Comparison of ENCODE assay signal across 24 cellular contexts in the genomic region with DNA sequence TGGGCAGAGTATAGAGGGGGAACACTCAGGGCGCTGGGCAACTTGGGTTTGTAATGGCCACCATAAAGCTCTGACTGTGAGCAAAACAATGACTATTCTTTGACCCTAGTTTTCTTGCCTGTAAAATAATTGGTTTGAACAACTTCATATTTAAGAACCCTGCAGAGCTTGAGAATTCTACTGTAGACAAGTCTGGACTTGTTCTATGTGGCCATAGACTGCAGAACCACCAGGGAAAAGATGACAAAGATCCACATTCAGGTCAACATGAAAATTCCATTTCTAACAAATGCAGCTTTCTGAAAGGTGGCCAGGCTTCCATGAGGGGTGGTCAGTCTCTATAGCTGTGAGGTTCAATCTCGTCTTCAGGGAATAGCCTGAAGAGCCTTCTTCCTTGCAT.
"Had no signal": no experiment of that assay in that cellular context is flagged by ENCODE, and none has a peak within 500 bp of the region (broad histone marks: within the 10 kb centered on the region; RNA-seq: fewer than 3 reads in every experiment).

No MANE protein-coding gene starts in this region.

- H3K27me3 ChIP-seq: cardiac muscle cell, tibial nerve, uterus had no signal

- H3K4me1 ChIP-seq: tibial nerve, uterus had no signal

- H3K36me3 Mint-ChIP-seq: activated naive CD4-positive, alpha-beta T cell treated with anti-CD3 and anti-CD28 coated beads, Interleukin-2, amount 50 U/mL, for 24 hours; memory B cell; naive thymus-derived CD8-positive, alpha-beta T cell had no signal

- ATAC-seq: activated CD8-positive, alpha-beta T cell treated with anti-CD3 and anti-CD28 coated beads, Interleukin-2, amount 10 ng/mL, durations not matched to agents 7 days and 5 days; left cardiac atrium; naive thymus-derived CD8-positive, alpha-beta T cell; right cardiac atrium had no signal

- FAIRE-seq: frontal cortex, islet of Langerhans had no signal

- H3K27ac Mint-ChIP-seq: activated CD8-positive, alpha-beta T cell treated with anti-CD3 and anti-CD28 coated beads, Interleukin-2, amount 10 ng/mL, durations not matched to agents 7 days and 5 days; activated naive CD4-positive, alpha-beta T cell treated with anti-CD3 and anti-CD28 coated beads, Interleukin-2, amount 50 U/mL, for 24 hours; dendritic cell treated with granulocyte-macrophage colony-stimulating factor and Interleukin-4, amounts not matched to agents 40 ng/mL and 50 ng/mL, for 4 days; memory B cell; naive thymus-derived CD8-positive, alpha-beta T cell; progenitor cell of endocrine pancreas; stimulated activated naive CD8-positive, alpha-beta T cell treated with anti-CD3 and anti-CD28 coated beads, Interleukin-15, Interleukin-2, amounts not matched to agents 100 ng/mL and 50 ng/mL, for 24 hours had no signal

- H3K4me3 ChIP-seq: cardiac muscle cell, tibial nerve, uterus had no signal

- H3K9me3 ChIP-seq: tibial nerve, uterus had no signal

- H3K4me1 Mint-ChIP-seq: activated naive CD4-positive, alpha-beta T cell treated with anti-CD3 and anti-CD28 coated beads, Interleukin-2, amount 50 U/mL, for 24 hours; memory B cell; naive thymus-derived CD8-positive, alpha-beta T cell had no signal

- H3K9me3 Mint-ChIP-seq: dendritic cell treated with granulocyte-macrophage colony-stimulating factor and Interleukin-4, amounts not matched to agents 40 ng/mL and 50 ng/mL, for 4 days; memory B cell; stimulated activated naive CD8-positive, alpha-beta T cell treated with anti-CD3 and anti-CD28 coated beads, Interleukin-15, Interleukin-2, amounts not matched to agents 100 ng/mL and 50 ng/mL, for 24 hours had no signal

- DNase-seq: activated CD4-positive, alpha-beta T cell treated with anti-CD3 and anti-CD28 coated beads for 1 hour; activated CD4-positive, alpha-beta T cell treated with anti-CD3 and anti-CD28 coated beads, Interleukin-2, amount 50 U/mL, for 1 hour; activated CD8-positive, alpha-beta T cell treated with anti-CD3 and anti-CD28 coated beads, Interleukin-2, amount 10 ng/mL, durations not matched to agents 7 days and 5 days; activated gamma-delta T cell treated with Interleukin-2 at 50 U/mL for 16 hours; anterior cingulate cortex; effector CD8-positive, alpha-beta T cell; glutamatergic neuron; left cardiac atrium; naive thymus-derived CD8-positive, alpha-beta T cell; right cardiac atrium; stimulated activated CD4-positive, alpha-beta T cell treated with anti-CD3 and anti-CD28 coated beads, Interleukin-12 subunit alpha, Interleukin-12 subunit beta, amount 100 ng/mL, for 4 hours; stimulated activated CD4-positive, alpha-beta T cell treated with anti-CD3 and anti-CD28 coated beads, Interleukin-4, amount 100 ng/mL, for 4 hours; substantia nigra; T-helper 9 cell; uterus had no signal

- H3K4me3 Mint-ChIP-seq: activated CD8-positive, alpha-beta T cell treated with anti-CD3 and anti-CD28 coated beads, Interleukin-2, amount 10 ng/mL, durations not matched to agents 7 days and 5 days; activated naive CD4-positive, alpha-beta T cell treated with anti-CD3 and anti-CD28 coated beads, Interleukin-2, amount 50 U/mL, for 24 hours; dendritic cell treated with granulocyte-macrophage colony-stimulating factor and Interleukin-4, amounts not matched to agents 40 ng/mL and 50 ng/mL, for 4 days; memory B cell; naive thymus-derived CD8-positive, alpha-beta T cell; stimulated activated naive CD8-positive, alpha-beta T cell treated with anti-CD3 and anti-CD28 coated beads, Interleukin-15, Interleukin-2, amounts not matched to agents 100 ng/mL and 50 ng/mL, for 24 hours had no signal

- H3K36me3 ChIP-seq: cardiac muscle cell, tibial nerve, uterus had no signal

- H3K27me3 Mint-ChIP-seq: dendritic cell treated with granulocyte-macrophage colony-stimulating factor and Interleukin-4, amounts not matched to agents 40 ng/mL and 50 ng/mL, for 4 days; progenitor cell of endocrine pancreas; stimulated activated naive CD8-positive, alpha-beta T cell treated with anti-CD3 and anti-CD28 coated beads, Interleukin-15, Interleukin-2, amounts not matched to agents 100 ng/mL and 50 ng/mL, for 24 hours had no signal

- H3K27ac ChIP-seq: cardiac muscle cell, tibial nerve, uterus had no signal
